ENCODE assay signal across 9 cellular contexts in genomic region chr14:60637490-60638452, GRCh38. TPM values are rescaled to one million over a fixed set of nuclear protein-coding genes. Genes with fewer than 3 reads are reported as not detected.
DNase-seq lines count a peak whose midpoint lies in the region; ATAC-seq and TF ChIP-seq lines count a peak whose summit lies in the region.
"Had no signal": no experiment of that assay in that cellular context is flagged by ENCODE, and none has a peak within 500 bp of the region (broad histone marks: within the 10 kb centered on the region; RNA-seq: fewer than 3 reads in every experiment).

No MANE protein-coding gene starts in this region.

- H2AK5ac ChIP-seq in H9 (ENCODE audit: insufficient read length, low read length) = no peak overlapping the region

- no peak overlapping the region for H4K91ac ChIP-seq in H9 (ENCODE audit: insufficient read length, low read depth, low read length)

- H3K23ac ChIP-seq in H9 (ENCODE audit: insufficient read length, low read depth, low read length) = no peak overlapping the region

- peaks cover 4% of the 10 kb centered on the region for H3K4me1 ChIP-seq in H9 (ENCODE audit: insufficient read depth, low read length)
- peaks cover 33% of the 10 kb centered on the region for H3K4me1 ChIP-seq in left ventricle myocardium inferior
- H3K4me1 ChIP-seq in gastrocnemius medialis = peaks cover 45 to 52% of the 10 kb centered on the region in 2 donors

- in situ Hi-C loops in gastrocnemius medialis (cut with MboI; ENCODE audit: low sequenced_read_pairs in 4 of 4) = loop anchor here in 2 of 4 donors (10.0 to 25.0 kb wide), 4 partner anchors 87 to 617 kb away; partner anchors contain the start of genes MNAT1 (in 1 of the 2), SIX4 (in 1 of the 2), SLC38A6 (in 1 of the 2) and TRMT5 (in 1 of the 2)

- no peaks in the 10 kb centered on the region for H3K9me3 ChIP-seq in H9 (ENCODE audit: control insufficient read depth, low read depth, low read length)
- no peaks in the 10 kb centered on the region for H3K9me3 ChIP-seq in left ventricle myocardium inferior (replicated peaks)
- H3K9me3 ChIP-seq in gastrocnemius medialis = no peaks in the 10 kb centered on the region

- H3K4ac ChIP-seq in H9 (ENCODE audit: low read depth, low read length) = no peak overlapping the region

- TF ChIP-seq CTCF in H9 (conservative IDR thresholded peaks at IDR 0.05) (peak; percentile 37), WTC11 (IDR thresholded peaks at IDR 0.05) (no peak), left ventricle myocardium inferior (IDR thresholded peaks at IDR 0.05; ENCODE audit: borderline replicate concordance) (no peak), gastrocnemius medialis (IDR thresholded peaks at IDR 0.05 in 4 of 5, conservative IDR thresholded peaks at IDR 0.05 in 1 of 5) (peak in 1 of 5 experiments; percentile 13)

- no peak overlapping the region for H4K8ac ChIP-seq in H9 (replicated peaks; ENCODE audit: insufficient read length, low read depth, low read length)

- intact Hi-C loops in left ventricle myocardium inferior (cut with micrococcal nuclease) = no loop called here
- intact Hi-C loops in gastrocnemius medialis (cut with DNase I; ENCODE audit: low total_unique reads) = loop anchor here (2.0 to 5.0 kb wide), 2 partner anchors 15 to 620 kb away; no protein-coding TSS in a partner anchor
- intact Hi-C loops in activated CD4-positive, alpha-beta memory T cell treated with anti-CD3 and anti-CD28 coated beads for 36 hours (cut with micrococcal nuclease) = loop anchor here (2.0 kb wide), 1 partner anchor 19 kb away; no protein-coding TSS in a partner anchor

- peaks cover 33 to 45% of the 10 kb centered on the region in 2 experiments for H3K4me1 Mint-ChIP-seq in H9
- H3K4me1 Mint-ChIP-seq in WTC11 = peaks cover 52% of the 10 kb centered on the region
- H3K4me1 Mint-ChIP-seq in activated CD4-positive, alpha-beta memory T cell treated with anti-CD3 and anti-CD28 coated beads for 36 hours (ENCODE audit: low read depth) = peaks cover 14% of the 10 kb centered on the region

- POLR2A ChIA-PET in WTC11 (lab: Charles Lee) = interaction anchor here (0.6 to 1.7 kb wide), 8 partner anchors 9 to 822 kb away, joined by 3 to 8 read pairs (median 4); partner anchors contain the start of gene SIX1
- POLR2A ChIA-PET in activated CD4-positive, alpha-beta memory T cell treated with anti-CD3 and anti-CD28 coated beads for 36 hours (lab: Charles Lee) = interaction anchor here (1.4 kb wide), 1 partner anchor 10 kb away, joined by 3 read pairs; no protein-coding TSS in a partner anchor

- no peak overlapping the region for H2BK15ac ChIP-seq in H9 (ENCODE audit: low read depth, low read length)

- H3K27ac ChIP-seq in H9 (ENCODE audit: insufficient read length, low read depth, low read length) (no peak overlapping the region), left ventricle myocardium inferior (replicated peaks) (no peak overlapping the region), gastrocnemius medialis (peak overlapping the region; percentile 93 to 98 (median 95))

- H3K36me3 Mint-ChIP-seq in H9 (ENCODE audit: insufficient read depth in 1 of 3, low read depth in 3 of 3) (no peaks in the 10 kb centered on the region; a peak in 1 of 7 replicates), WTC11 (no peaks in the 10 kb centered on the region)
- H3K36me3 Mint-ChIP-seq in activated CD4-positive, alpha-beta memory T cell treated with anti-CD3 and anti-CD28 coated beads for 36 hours = no peaks in the 10 kb centered on the region

- H3K23me2 ChIP-seq in H9 (ENCODE audit: insufficient read length, low read depth, low read length, poor library complexity, severe bottlenecking) = peaks cover 12% of the 10 kb centered on the region

- H2BK120ac ChIP-seq in H9 (ENCODE audit: low read depth, low read length, poor library complexity, severe bottlenecking) = no peak overlapping the region

- no peak for TF ChIP-seq POLR2A in gastrocnemius medialis (IDR thresholded peaks at IDR 0.05)

- ATAC-seq in WTC11 (peak; percentile 50), gastrocnemius medialis (peak; percentile 37 to 48)

- H2AFZ ChIP-seq in H9 (ENCODE audit: low read length) = no peak overlapping the region

- CTCF ChIA-PET in WTC11 (lab: Charles Lee) = interaction anchor here (0.7 to 1.8 kb wide), 11 partner anchors 9 to 582 kb away, joined by 3 to 13 read pairs (median 5); partner anchors contain the start of gene SIX6
- CTCF ChIA-PET in activated CD4-positive, alpha-beta memory T cell treated with anti-CD3 and anti-CD28 coated beads for 36 hours (lab: Charles Lee) = interaction anchor here (0.8 to 0.9 kb wide), 2 partner anchors 15 to 390 kb away, joined by 3 read pairs; no protein-coding TSS in a partner anchor

- peak overlapping the region; percentile 58 to 79 for H3K4me3 Mint-ChIP-seq in H9
- peak overlapping the region; percentile 70 for H3K4me3 Mint-ChIP-seq in WTC11
- H3K4me3 Mint-ChIP-seq in activated CD4-positive, alpha-beta memory T cell treated with anti-CD3 and anti-CD28 coated beads for 36 hours = no peak overlapping the region

- H2BK20ac ChIP-seq in H9 (ENCODE audit: low read depth, low read length, poor library complexity, severe bottlenecking) = no peak overlapping the region

- H3K36me3 ChIP-seq in left ventricle myocardium inferior (no peaks in the 10 kb centered on the region), gastrocnemius medialis (no peaks in the 10 kb centered on the region)

- no peaks in the 10 kb centered on the region for H4K20me1 ChIP-seq in H9 (ENCODE audit: control insufficient read depth, insufficient read depth, insufficient read length)

- no peak overlapping the region for H2BK5ac ChIP-seq in H9 (ENCODE audit: insufficient read length, low read length)

- H3K9ac ChIP-seq in H9 (ENCODE audit: extremely low read depth, insufficient read length, low read length) = no peak overlapping the region

- H3K27me3 ChIP-seq in H9 (ENCODE audit: insufficient read depth, low read length) (peaks cover 43% of the 10 kb centered on the region), left ventricle myocardium inferior (ENCODE audit: low read depth) (peaks cover 100% of the 10 kb centered on the region), gastrocnemius medialis (no peaks in the 10 kb centered on the region)

- no CpG with 5 or more reads among the region's 55 CpGs for WGBS in H9 (ENCODE audit: extremely low coverage, insufficient read length, low lambda C conversion rate)

- no peak overlapping the region for H3T11ph ChIP-seq in H9 (ENCODE audit: low read length)

- peak overlapping the region; percentile 57 for H3K4me2 ChIP-seq in H9 (ENCODE audit: insufficient read depth, insufficient read length, low read length)

- no peak overlapping the region for H3K56ac ChIP-seq in H9 (ENCODE audit: insufficient read length, low read depth, low read length)

- H3K27me3 Mint-ChIP-seq in H9 (ENCODE audit: low read depth) (peaks cover 81% of the 10 kb centered on the region), WTC11 (ENCODE audit: low read depth) (peaks cover 79% of the 10 kb centered on the region)
- peaks cover 65% of the 10 kb centered on the region for H3K27me3 Mint-ChIP-seq in activated CD4-positive, alpha-beta memory T cell treated with anti-CD3 and anti-CD28 coated beads for 36 hours

- H3K4me3 ChIP-seq in left ventricle myocardium inferior = peak overlapping the region; percentile 58
- peak overlapping the region; percentile 57 to 69 (median 62) for H3K4me3 ChIP-seq in gastrocnemius medialis

- H3K27ac Mint-ChIP-seq in H9 (no peak overlapping the region), WTC11 (0 out of 2 replicates have a peak overlapping the region, but pooled peaks have one; percentile 32)
- H3K27ac Mint-ChIP-seq in activated CD4-positive, alpha-beta memory T cell treated with anti-CD3 and anti-CD28 coated beads for 36 hours = no peak overlapping the region

- H2BK12ac ChIP-seq in H9 (ENCODE audit: insufficient read length, low read depth, low read length) = no peak overlapping the region

- peak; percentile 64 for DNase-seq in H9
- peak; percentile 59 for DNase-seq in WTC11 (ENCODE audit: low spot score)
- no peak for DNase-seq in left ventricle myocardium inferior
- DNase-seq in gastrocnemius medialis = peak in 1 of 2 donors; percentile 40
- no peak for DNase-seq in GF-D8 (lab: John Stamatoyannopoulos, UW)
- DNase-seq in cerebellar cortex (ENCODE audit: low spot score) = no peak
- DNase-seq in activated CD4-positive, alpha-beta memory T cell treated with anti-CD3 and anti-CD28 coated beads for 36 hours = no peak
- no peak for DNase-seq in cortex of kidney (lab: John Stamatoyannopoulos, UW)
- DNase-seq: midbrain had no signal

- H3K18ac ChIP-seq in H9 (ENCODE audit: insufficient read length, low read depth, low read length) = no peak overlapping the region

- H3K9me3 Mint-ChIP-seq in H9 = peaks cover 0 to 3% of the 10 kb centered on the region in 2 experiments; a peak in 1 of 5 replicates
- H3K9me3 Mint-ChIP-seq in WTC11 = no peaks in the 10 kb centered on the region
- H3K9me3 Mint-ChIP-seq in activated CD4-positive, alpha-beta memory T cell treated with anti-CD3 and anti-CD28 coated beads for 36 hours = no peaks in the 10 kb centered on the region

- H3K79me2 ChIP-seq in H9 (ENCODE audit: insufficient read depth, low read length) = no peaks in the 10 kb centered on the region

- H3K14ac ChIP-seq in H9 (ENCODE audit: insufficient read depth, low read length) = no peak overlapping the region; the same call in 1 of the 2 replicates

- H4K5ac ChIP-seq in H9 (ENCODE audit: insufficient read length, low read depth, low read length) = no peak overlapping the region

- no peaks in the 10 kb centered on the region for H3K79me1 ChIP-seq in H9 (ENCODE audit: insufficient read depth, low read depth, low read length, poor library complexity, severe bottlenecking)

TF ChIP-seq in WTC11, 78 proteins besides CTCF, POLR2A, EP300 and RAD21 (continues in another document):
- TF ChIP-seq MYBL2 (CRISPR knock-in tag; IDR thresholded peaks at IDR 0.05) (no peak), ERG (CRISPR knock-in tag; IDR thresholded peaks at IDR 0.05) (no peak), MXD4 (CRISPR knock-in tag; IDR thresholded peaks at IDR 0.05; ENCODE audit: borderline replicate concordance) (no peak), JAZF1 (CRISPR knock-in tag; IDR thresholded peaks at IDR 0.05) (no peak), ZNF138 (CRISPR knock-in tag; conservative IDR thresholded peaks at IDR 0.05) (no peak)

RNA-seq across cellular contexts. Expression of gene SIX1, which starts 11.5 kb away (rescaled TPM):
- total RNA-seq in H9 (2021) (0.09 and 0.17 TPM in 2 replicates), WTC11 (2021) (0.21 to 0.59 TPM (median 0.30 TPM) in 3 replicates), left ventricle myocardium inferior (not detected), gastrocnemius medialis (10 to 100 TPM; 28.3 to 76.4 (median 56.3) TPM)
- not detected for total RNA-seq in activated CD4-positive, alpha-beta memory T cell treated with anti-CD3 and anti-CD28 coated beads for 36 hours

Comparison
In these comparisons a context has a peak if more than half of its experiments do, and no peak if none do; other contexts are left out.
1. DNase-seq: peak in H9 (single experiment) and WTC11 (single experiment); none in left ventricle myocardium inferior (single experiment), GF-D8 (single experiment), cerebellar cortex (single experiment), activated CD4-positive, alpha-beta memory T cell treated with anti-CD3 and anti-CD28 coated beads for 36 hours (single experiment) and cortex of kidney (single experiment).
2. H3K27ac ChIP-seq: peak in gastrocnemius medialis (4 of 4); none in H9 (single experiment) and left ventricle myocardium inferior (single experiment).
3. RNA of gene SIX1, which starts 11.5 kb away (total RNA-seq): 28.3 to 76.4 TPM in gastrocnemius medialis; 0.21 to 0.59 TPM in WTC11, 0.09 to 0.17 TPM in H9, not detected in left ventricle myocardium inferior (single experiment) and not detected in activated CD4-positive, alpha-beta memory T cell treated with anti-CD3 and anti-CD28 coated beads for 36 hours; every median in the first group is over 10 times any median in the second.